Comparison of ENCODE assay signal across 19 cellular contexts in the genomic region with DNA sequence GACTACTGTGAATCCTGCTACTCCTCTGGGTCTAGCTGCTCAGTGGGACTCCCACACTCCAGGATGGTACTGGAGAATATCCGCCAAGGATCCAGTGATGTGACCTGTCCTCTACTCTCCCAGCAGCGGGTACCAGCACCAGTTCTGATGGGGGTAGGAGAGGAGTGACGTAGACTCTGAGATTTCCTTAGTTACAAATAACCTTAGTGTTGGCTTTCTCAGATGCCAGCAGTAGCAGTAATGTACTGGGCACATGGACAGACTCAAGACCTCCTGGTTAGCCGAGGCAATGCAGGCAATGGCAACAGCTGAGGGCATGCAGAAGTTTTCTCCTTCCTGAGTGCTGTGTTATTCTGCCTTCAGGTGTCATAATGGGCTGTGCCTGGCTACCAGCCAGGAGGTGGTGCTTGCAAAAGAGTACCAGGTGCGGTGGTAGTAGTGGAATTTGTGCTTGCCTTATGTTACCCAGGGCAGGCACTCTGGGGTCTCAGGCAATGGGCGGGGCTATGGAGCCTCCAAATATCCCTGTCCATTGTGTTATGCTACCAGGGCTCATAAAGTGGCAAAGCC.
DNase-seq lines count a peak whose midpoint lies in the region; TF ChIP-seq lines count a peak whose summit lies in the region.
"Had no signal": no experiment of that assay in that cellular context is flagged by ENCODE, and none has a peak within 500 bp of the region (broad histone marks: within the 10 kb centered on the region; RNA-seq: fewer than 3 reads in every experiment).

No MANE protein-coding gene starts in this region.

- H3K36me3 ChIP-seq in transverse colon (peaks cover 0 to under 1% (median 0%) of the 10 kb centered on the region in 4 donors), right atrium auricular region (no peaks in the 10 kb centered on the region)
- H3K36me3 ChIP-seq: brain microvascular endothelial cell had no signal

- H3K4me3 ChIP-seq in transverse colon (no peak overlapping the region), right atrium auricular region (no peak overlapping the region)

- H3K27me3 ChIP-seq in transverse colon (no peaks in the 10 kb centered on the region), right atrium auricular region (no peaks in the 10 kb centered on the region)
- H3K27me3 ChIP-seq: BE2C, brain microvascular endothelial cell had no signal

- no peak overlapping the region for H3K27ac Mint-ChIP-seq in T-helper 2 cell treated with Interferon-gamma antibody and Interleukin-4, amounts not matched to agents 5 μg/mL and 100 μg/mL, for 36 hours
- H3K27ac Mint-ChIP-seq: natural killer cell; stimulated activated naive CD8-positive, alpha-beta T cell treated with anti-CD3 and anti-CD28 coated beads, Interleukin-15, amount 100 ng/mL, for 72 hours had no signal

- H3K4me3 Mint-ChIP-seq in T-helper 2 cell treated with Interferon-gamma antibody and Interleukin-4, amounts not matched to agents 5 μg/mL and 100 μg/mL, for 36 hours, result no peak overlapping the region
- H3K4me3 Mint-ChIP-seq: natural killer cell; stimulated activated naive CD8-positive, alpha-beta T cell treated with anti-CD3 and anti-CD28 coated beads, Interleukin-15, amount 100 ng/mL, for 72 hours had no signal

- peaks cover 11% of the 10 kb centered on the region for H3K9me3 Mint-ChIP-seq in T-helper 2 cell treated with Interferon-gamma antibody and Interleukin-4, amounts not matched to agents 5 μg/mL and 100 μg/mL, for 36 hours
- H3K9me3 Mint-ChIP-seq: natural killer cell had no signal

- peaks cover 16% of the 10 kb centered on the region for H3K36me3 Mint-ChIP-seq in T-helper 2 cell treated with Interferon-gamma antibody and Interleukin-4, amounts not matched to agents 5 μg/mL and 100 μg/mL, for 36 hours (ENCODE audit: low read depth)

- H3K27me3 Mint-ChIP-seq in T-helper 2 cell treated with Interferon-gamma antibody and Interleukin-4, amounts not matched to agents 5 μg/mL and 100 μg/mL, for 36 hours (ENCODE audit: low read depth), result no peaks in the 10 kb centered on the region
- H3K27me3 Mint-ChIP-seq: stimulated activated naive CD8-positive, alpha-beta T cell treated with anti-CD3 and anti-CD28 coated beads, Interleukin-15, amount 100 ng/mL, for 72 hours had no signal

- 72% methylated on average over 6 of the region's 6 CpGs; no CpG with 5 or more reads in 1 of the 2 donors for WGBS in transverse colon (ENCODE audit: low coverage in 1 of 2), 2 donors

- H3K4me1 ChIP-seq in transverse colon (peaks cover 0 to 9% (median 0%) of the 10 kb centered on the region in 4 donors), right atrium auricular region (no peaks in the 10 kb centered on the region)
- H3K4me1 ChIP-seq: BE2C had no signal

- H3K9me3 ChIP-seq in transverse colon (no peaks in the 10 kb centered on the region), right atrium auricular region (no peaks in the 10 kb centered on the region)
- H3K9me3 ChIP-seq: BE2C had no signal

- H3K4me1 Mint-ChIP-seq in T-helper 2 cell treated with Interferon-gamma antibody and Interleukin-4, amounts not matched to agents 5 μg/mL and 100 μg/mL, for 36 hours (ENCODE audit: low read depth), result peaks cover 1% of the 10 kb centered on the region
- H3K4me1 Mint-ChIP-seq: stimulated activated naive CD8-positive, alpha-beta T cell treated with anti-CD3 and anti-CD28 coated beads, Interleukin-15, amount 100 ng/mL, for 72 hours had no signal

- no peak for TF ChIP-seq POLR2A in transverse colon (IDR thresholded peaks at IDR 0.05)

- in situ Hi-C loops in transverse colon (cut with MboI; ENCODE audit: low pct_ligation_motif_present in 1 of 4, low pct_unique_long_range_greater_than_20kb in 1 of 4, low sequenced_read_pairs in 3 of 4), result no loop called here

- TF ChIP-seq CTCF in transverse colon (IDR thresholded peaks at IDR 0.05) (no peak), right atrium auricular region (IDR thresholded peaks at IDR 0.05) (no peak)

- H3K27ac ChIP-seq in transverse colon, result no peak overlapping the region
- no peak overlapping the region for H3K27ac ChIP-seq in right atrium auricular region
- H3K27ac ChIP-seq: brain microvascular endothelial cell had no signal

- no peak for TF ChIP-seq EP300 in transverse colon (IDR thresholded peaks at IDR 0.05; ENCODE audit: low read depth)

- DNase-seq in NCI-H146 (lab: John Stamatoyannopoulos, UW), result peak; percentile 30
- DNase-seq in NCI-H146 treated with DMSO at 0.1 percent for 48 hours (lab: John Stamatoyannopoulos, UW; ENCODE audit: unreplicated experiment), result no peak
- peak; percentile 50 for DNase-seq in NCI-H69 (lab: John Stamatoyannopoulos, UW)
- DNase-seq in left kidney (ENCODE audit: low read depth, low spot score), result peak; percentile 13
- DNase-seq in transverse colon, result peak; percentile 78
- no peak for DNase-seq in right atrium auricular region (ENCODE audit: low spot score)
- DNase-seq in T-helper 2 cell treated with Interferon-gamma antibody and Interleukin-4, amounts not matched to agents 5 μg/mL and 100 μg/mL, for 36 hours (ENCODE audit: low spot score), result no peak
- no peak for DNase-seq in activated naive CD4-positive, alpha-beta T cell treated with Interleukin-2 at 50 U/mL for 16 hours
- DNase-seq: BE2C; brain microvascular endothelial cell; GDM1; HCEC 1CT; hypothalamus; islet precursor cell; natural killer cell; NK-92 treated with Interleukin-12 subunit alpha and Interleukin-12 subunit beta, amount 100 ng/mL, for 24 hours; posterior cingulate gyrus; stimulated activated CD4-positive, alpha-beta T cell treated with anti-CD3 and anti-CD28 coated beads, Interleukin-2, amount 100 ng/mL, for 48 hours; stimulated activated naive CD8-positive, alpha-beta T cell treated with anti-CD3 and anti-CD28 coated beads, Interleukin-15, amount 100 ng/mL, for 72 hours had no signal

- intact Hi-C loops in transverse colon (cut with DNase I; ENCODE audit: low total_unique reads), result no loop called here

Comparison
In these comparisons a context has a peak if more than half of its experiments do, and no peak if none do; other contexts are left out.
1. DNase-seq: peak in NCI-H146 (single experiment), NCI-H69 (single experiment), left kidney (single experiment) and transverse colon (single experiment); none in NCI-H146 treated with DMSO at 0.1 percent for 48 hours (single experiment), right atrium auricular region (single experiment), T-helper 2 cell treated with Interferon-gamma antibody and Interleukin-4, amounts not matched to agents 5 μg/mL and 100 μg/mL, for 36 hours (single experiment) and activated naive CD4-positive, alpha-beta T cell treated with Interleukin-2 at 50 U/mL for 16 hours (single experiment).